8 cellular contexts compared by ENCODE assay signal in the genomic region with DNA sequence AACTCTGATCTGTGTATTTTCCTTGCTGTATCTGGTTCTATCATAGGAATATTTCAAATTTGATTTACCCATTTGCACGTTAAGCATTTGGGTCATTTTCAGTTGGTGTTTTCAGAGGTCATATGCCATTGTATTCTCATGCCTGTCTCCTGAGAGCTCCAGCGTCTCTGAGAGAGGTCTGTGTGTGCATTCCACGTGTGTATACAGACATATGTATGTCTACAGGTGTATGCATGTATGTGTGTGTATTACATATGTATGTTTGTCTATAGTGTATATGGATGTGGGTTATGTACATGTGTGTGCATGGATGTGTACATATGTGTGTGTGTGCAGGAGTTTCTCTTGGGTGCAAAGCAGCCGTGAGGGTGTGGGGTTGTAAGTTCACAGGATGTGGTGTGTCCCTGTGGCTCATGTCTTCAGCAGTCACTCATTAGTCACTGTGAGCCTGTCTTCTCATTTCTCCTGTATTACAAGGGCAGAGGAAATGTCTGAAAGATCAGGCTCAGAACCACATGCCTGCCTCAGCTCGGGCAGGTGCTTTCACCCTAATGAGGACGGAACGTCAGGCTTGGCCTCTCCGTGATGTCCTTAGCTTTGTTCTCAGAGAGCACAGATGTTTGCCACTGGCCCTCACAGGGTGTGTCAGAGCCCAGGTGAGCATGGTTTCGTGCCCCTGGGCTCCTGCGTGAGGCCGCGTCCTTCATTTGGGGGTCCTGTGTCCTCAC.
DNase-seq lines count a peak whose midpoint lies in the region; ATAC-seq, FAIRE-seq and TF ChIP-seq lines count a peak whose summit lies in the region.

No MANE protein-coding gene starts in this region.

- H3K27ac Mint-ChIP-seq in progenitor cell of endocrine pancreas = peak overlapping the region; percentile 100

- TF ChIP-seq POLR2A in A549 (IDR thresholded peaks at IDR 0.05; ENCODE audit: low read length) = no peak

- DNase-seq in A549 (ENCODE audit: low read depth in 1 of 2, low spot score in 1 of 2) = no peak
- peak; percentile 61 for DNase-seq in NK-92 treated with Interleukin-12 subunit alpha and Interleukin-12 subunit beta, amount 100 ng/mL, for 24 hours (lab: John Stamatoyannopoulos, UW)
- peak; percentile 37 for DNase-seq in astrocyte of the hippocampus (ENCODE audit: low read depth, low spot score)
- no peak for DNase-seq in progenitor cell of endocrine pancreas (ENCODE audit: low spot score, unreplicated experiment)
- DNase-seq in BE2C = no peak
- DNase-seq in medulla oblongata (ENCODE audit: extremely low spot score) = no peak

- H3K27ac ChIP-seq in A549 = peak overlapping the region in 1 of 2 experiments; percentile 8; a peak in 1 of 6 replicates

- no peaks in the 10 kb centered on the region for H3K9me3 ChIP-seq in A549
- H3K9me3 ChIP-seq in BE2C = no peaks in the 10 kb centered on the region

- peaks cover 49% of the 10 kb centered on the region for H3K4me1 Mint-ChIP-seq in progenitor cell of endocrine pancreas (ENCODE audit: low read depth)

- H3K4me3 Mint-ChIP-seq in progenitor cell of endocrine pancreas (ENCODE audit: low read depth) = no peak overlapping the region

- FAIRE-seq in A549 (lab: Jason Lieb, UNC) = peak; percentile 23

- TF ChIP-seq CTCF in A549 (IDR thresholded peaks at IDR 0.05) (no peak), progenitor cell of endocrine pancreas (IDR thresholded peaks at IDR 0.05; ENCODE audit: unreplicated experiment) (no peak), BE2C (IDR thresholded peaks at IDR 0.05; ENCODE audit: low read depth, low read length) (no peak)

- peaks cover 16% of the 10 kb centered on the region for H3K36me3 Mint-ChIP-seq in progenitor cell of endocrine pancreas (ENCODE audit: insufficient read depth)

- CTCF ChIA-PET in A549 (lab: Yijun Ruan, JAX) = interaction anchor here (0.9 to 2.4 kb wide), 2 partner anchors 14 to 29 kb away, joined by 5 to 14 read pairs; no protein-coding TSS in a partner anchor

- H3K4me2 ChIP-seq in A549 = peak overlapping the region; percentile 18; the same call in 1 of the 3 replicates

- TF ChIP-seq RAD21 in A549 (conservative IDR thresholded peaks at IDR 0.05 in 1 of 2, IDR thresholded peaks at IDR 0.05 in 1 of 2) = no peak

- peaks cover 13% of the 10 kb centered on the region for H3K4me1 ChIP-seq in A549
- no peaks in the 10 kb centered on the region for H3K4me1 ChIP-seq in BE2C

- ATAC-seq in A549 = peak in 1 of 2 experiments; percentile 28; a peak in 1 of 6 replicates
- ATAC-seq in GM21423 (IDR thresholded peaks at IDR 0.05; ENCODE audit: unreplicated experiment) = peak; percentile 93
- no peak for ATAC-seq in HG02840 (IDR thresholded peaks at IDR 0.05; ENCODE audit: low FRiP score, unreplicated experiment)

- no peaks in the 10 kb centered on the region for H3K27me3 ChIP-seq in BE2C

- peaks cover 12% of the 10 kb centered on the region for H3K9me3 Mint-ChIP-seq in progenitor cell of endocrine pancreas (ENCODE audit: low read depth)

- H3K36me3 ChIP-seq in BE2C = no peaks in the 10 kb centered on the region

- no peak for TF ChIP-seq EP300 in A549 (IDR thresholded peaks at IDR 0.05)

- H3K4me3 ChIP-seq in A549 (no peak overlapping the region), BE2C (ENCODE audit: low read depth, low read length) (no peak overlapping the region)

- POLR2A ChIA-PET in A549 (lab: Yijun Ruan, JAX) = no interaction called here

- H3K27me3 Mint-ChIP-seq in progenitor cell of endocrine pancreas = peaks cover 8% of the 10 kb centered on the region

- WGBS in A549 (ENCODE audit: missing lambda C conversion rate) = 81% methylated on average over 12 of the region's 12 CpGs

TF ChIP-seq in A549, 52 proteins besides CTCF, POLR2A, EP300 and RAD21:
- TF ChIP-seq TP53 (CRISPR knock-in tag; IDR thresholded peaks at IDR 0.05) = no peak
- TF ChIP-seq ATOH8 (CRISPR knock-in tag; IDR thresholded peaks at IDR 0.05; ENCODE audit: low read depth) = no peak
- TF ChIP-seq, protein P1, sequence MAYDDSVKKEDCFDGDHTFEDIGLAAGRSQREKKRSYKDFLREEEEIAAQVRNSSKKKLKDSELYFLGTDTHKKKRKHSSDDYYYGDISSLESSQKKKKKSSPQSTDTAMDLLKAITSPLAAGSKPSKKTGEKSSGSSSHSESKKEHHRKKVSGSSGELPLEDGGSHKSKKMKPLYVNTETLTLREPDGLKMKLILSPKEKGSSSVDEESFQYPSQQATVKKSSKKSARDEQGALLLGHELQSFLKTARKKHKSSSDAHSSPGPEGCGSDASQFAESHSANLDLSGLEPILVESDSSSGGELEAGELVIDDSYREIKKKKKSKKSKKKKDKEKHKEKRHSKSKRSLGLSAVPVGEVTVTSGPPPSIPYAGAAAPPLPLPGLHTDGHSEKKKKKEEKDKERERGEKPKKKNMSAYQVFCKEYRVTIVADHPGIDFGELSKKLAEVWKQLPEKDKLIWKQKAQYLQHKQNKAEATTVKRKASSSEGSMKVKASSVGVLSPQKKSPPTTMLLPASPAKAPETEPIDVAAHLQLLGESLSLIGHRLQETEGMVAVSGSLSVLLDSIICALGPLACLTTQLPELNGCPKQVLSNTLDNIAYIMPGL (CRISPR knock-in tag; IDR thresholded peaks at IDR 0.05; ENCODE audit: borderline replicate concordance) = no peak

Comparison
In these comparisons a context has a peak if more than half of its experiments do, and no peak if none do; other contexts are left out.
1. DNase-seq: peak in NK-92 treated with Interleukin-12 subunit alpha and Interleukin-12 subunit beta, amount 100 ng/mL, for 24 hours (single experiment) and astrocyte of the hippocampus (single experiment); none in A549 (0 of 2), progenitor cell of endocrine pancreas (single experiment), BE2C (single experiment) and medulla oblongata (single experiment).